In the genomic region with DNA sequence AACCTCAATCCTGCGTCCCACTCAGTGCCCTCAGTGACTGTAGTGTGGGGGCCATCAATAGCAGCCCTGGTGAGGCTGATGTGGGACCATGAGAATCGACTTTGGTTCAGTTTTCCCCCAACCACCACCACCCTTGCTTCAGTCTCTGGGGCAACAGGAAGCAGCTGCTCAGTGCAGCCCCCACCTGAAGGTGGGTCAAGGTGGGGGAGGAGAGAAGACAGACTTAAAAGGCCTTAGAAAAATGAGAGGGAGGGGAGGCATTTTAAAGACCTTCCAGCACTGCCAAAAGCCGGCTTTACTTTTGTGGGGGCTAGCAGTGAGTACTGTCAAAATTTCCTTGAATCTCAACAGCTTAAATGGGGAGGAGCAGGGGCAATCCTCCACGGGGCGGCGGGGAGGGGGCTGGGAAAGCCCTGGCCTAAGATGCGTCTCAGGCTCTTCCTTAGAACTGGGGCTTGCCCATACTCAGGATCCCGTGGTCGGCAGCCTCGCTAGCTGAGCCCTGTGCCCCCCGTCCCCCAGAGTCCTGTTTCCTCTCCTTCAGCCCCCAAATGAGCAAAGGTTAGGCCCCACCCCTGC, we compare ENCODE assay signal across 8 cellular contexts. TPM values are rescaled to one million over a fixed set of nuclear protein-coding genes. Genes with fewer than 3 reads are reported as not detected.
DNase-seq lines count a peak whose midpoint lies in the region; ATAC-seq and TF ChIP-seq lines count a peak whose summit lies in the region.

No MANE protein-coding gene starts in this region.

- peak overlapping the region; percentile 98 for H3K4me2 ChIP-seq in HCT116 (ENCODE audit: low read length)

- TSS peak; percentile 8 for BruUV-seq in HCT116 (replicated peaks; lab: Mats Ljungman, UMichigan)

- H4K20me1 ChIP-seq in HCT116 (ENCODE audit: insufficient read depth) = no peaks in the 10 kb centered on the region

- no peaks in the 10 kb centered on the region for H3K9me3 ChIP-seq in HCT116 (ENCODE audit: control insufficient read depth in 1 of 2, insufficient read depth in 1 of 2, low read depth in 1 of 2, low read length in 2 of 2)
- H3K9me3 ChIP-seq in esophagus squamous epithelium = no peaks in the 10 kb centered on the region

- WGBS in esophagus squamous epithelium, 2 donors = 0% methylated on average over 6 to 7 of the region's 11 CpGs

- H3K9me3 Mint-ChIP-seq in T-helper 2 cell treated with Interferon-gamma antibody and Interleukin-4, amounts not matched to agents 5 μg/mL and 100 μg/mL, for 36 hours = no peaks in the 10 kb centered on the region
- H3K9me3 Mint-ChIP-seq in progenitor cell of endocrine pancreas (ENCODE audit: low read depth) = no peaks in the 10 kb centered on the region

- no peak overlapping the region for H2AFZ ChIP-seq in HCT116 (ENCODE audit: low read depth, low read length, poor library complexity, severe bottlenecking)

- CTCF ChIA-PET in HCT116 (lab: Charles Lee) = interaction anchor here (0.9 to 3.6 kb wide), 13 partner anchors 8 to 511 kb away, joined by 3 to 34 read pairs (median 6); a partner anchor contains a TSS

- peaks cover 40 to 72% of the 10 kb centered on the region in 2 experiments for H3K4me1 ChIP-seq in HCT116 (ENCODE audit: control insufficient read depth in 1 of 2, insufficient read depth in 2 of 2, low read length in 2 of 2)
- H3K4me1 ChIP-seq in esophagus squamous epithelium = peaks cover 44 to 87% (median 48%) of the 10 kb centered on the region in 3 donors

- H3K4me1 Mint-ChIP-seq in T-helper 2 cell treated with Interferon-gamma antibody and Interleukin-4, amounts not matched to agents 5 μg/mL and 100 μg/mL, for 36 hours (ENCODE audit: low read depth) = peaks cover 46% of the 10 kb centered on the region
- H3K4me1 Mint-ChIP-seq in progenitor cell of endocrine pancreas (ENCODE audit: low read depth) = peaks cover 51% of the 10 kb centered on the region

- peaks cover 21 to 24% of the 10 kb centered on the region in 2 experiments for H3K36me3 ChIP-seq in HCT116 (ENCODE audit: control insufficient read depth in 1 of 2, insufficient read depth in 2 of 2, low read length in 2 of 2)
- H3K36me3 ChIP-seq in esophagus squamous epithelium = peaks cover 24 to 33% (median 33%) of the 10 kb centered on the region in 3 donors

- DNase-seq in HCT116 (ENCODE audit: low read depth, low spot score) = no peak
- DNase-seq in T-helper 2 cell treated with Interferon-gamma antibody and Interleukin-4, amounts not matched to agents 5 μg/mL and 100 μg/mL, for 36 hours (ENCODE audit: low spot score) = no peak
- DNase-seq in esophagus squamous epithelium (lab: John Stamatoyannopoulos, UW) = no peak
- DNase-seq in progenitor cell of endocrine pancreas (ENCODE audit: low spot score, unreplicated experiment) = no peak
- DNase-seq in UCSD-AML1 (lab: John Stamatoyannopoulos, UW; ENCODE audit: unreplicated experiment) = no peak
- DNase-seq in activated CD4-positive, alpha-beta T cell treated with anti-CD3 and anti-CD28 coated beads for 48 hours = no peak

- intact Hi-C loops in HCT116 (cut with micrococcal nuclease) (loop anchor here (2.0 kb wide), 4 partner anchors 53 to 517 kb away; a partner anchor contains a TSS), esophagus squamous epithelium (cut with DNase I) (loop anchor here (5.0 kb wide), 1 partner anchor 52 kb away; a partner anchor contains a TSS)

- H3K4me3 ChIP-seq in HCT116 (replicated peaks in 1 of 2; ENCODE audit: low read depth in 1 of 2, low read length in 2 of 2) (peak overlapping the region; percentile 80 to 93), esophagus squamous epithelium (peak overlapping the region; percentile 59 to 95 (median 89))

- H3K27ac Mint-ChIP-seq in T-helper 2 cell treated with Interferon-gamma antibody and Interleukin-4, amounts not matched to agents 5 μg/mL and 100 μg/mL, for 36 hours = peak overlapping the region; percentile 96
- peak overlapping the region; percentile 99 for H3K27ac Mint-ChIP-seq in progenitor cell of endocrine pancreas

- RAD21 ChIA-PET in HCT116 (lab: Charles Lee; ENCODE audit: low non-redundant PET in 1 of 2, low total read pairs in 2 of 2, uncharacterized antibody in 2 of 2, unreplicated experiment in 2 of 2) = no interaction called here

- peak overlapping the region; percentile 79 for H3K9ac ChIP-seq in HCT116 (ENCODE audit: low read length)

- TF ChIP-seq POLR2A in HCT116 (IDR thresholded peaks at IDR 0.05; ENCODE audit: borderline replicate concordance, extremely low read depth, insufficient read depth, insufficient read length) (no peak), esophagus squamous epithelium (IDR thresholded peaks at IDR 0.05) (no peak)

- H3K27me3 Mint-ChIP-seq in T-helper 2 cell treated with Interferon-gamma antibody and Interleukin-4, amounts not matched to agents 5 μg/mL and 100 μg/mL, for 36 hours (ENCODE audit: low read depth) = no peaks in the 10 kb centered on the region
- no peaks in the 10 kb centered on the region for H3K27me3 Mint-ChIP-seq in progenitor cell of endocrine pancreas

- peak overlapping the region; percentile 92 for H3K4me3 Mint-ChIP-seq in T-helper 2 cell treated with Interferon-gamma antibody and Interleukin-4, amounts not matched to agents 5 μg/mL and 100 μg/mL, for 36 hours
- peak overlapping the region; percentile 84 for H3K4me3 Mint-ChIP-seq in progenitor cell of endocrine pancreas (ENCODE audit: low read depth)

- H3K79me2 ChIP-seq in HCT116 (ENCODE audit: insufficient read depth, low read length) = peaks cover 54% of the 10 kb centered on the region

- TF ChIP-seq CTCF in HCT116 (IDR thresholded peaks at IDR 0.05 in 2 of 3, conservative IDR thresholded peaks at IDR 0.05 in 1 of 3; ENCODE audit: borderline replicate concordance in 1 of 3, insufficient read depth in 1 of 3, low read depth in 2 of 3, low read length in 2 of 3) (no peak), esophagus squamous epithelium (IDR thresholded peaks at IDR 0.05) (no peak), progenitor cell of endocrine pancreas (IDR thresholded peaks at IDR 0.05; ENCODE audit: unreplicated experiment) (no peak)

- H3K36me3 Mint-ChIP-seq in T-helper 2 cell treated with Interferon-gamma antibody and Interleukin-4, amounts not matched to agents 5 μg/mL and 100 μg/mL, for 36 hours (ENCODE audit: low read depth) = peaks cover 32% of the 10 kb centered on the region
- H3K36me3 Mint-ChIP-seq in progenitor cell of endocrine pancreas (ENCODE audit: insufficient read depth) = peaks cover 18% of the 10 kb centered on the region

- POLR2A ChIA-PET in HCT116 (lab: Charles Lee) = interaction anchor here (0.7 to 2.3 kb wide), 6 partner anchors 10 to 121 kb away, joined by 3 to 23 read pairs (median 6); a partner anchor contains a TSS

- ATAC-seq in HCT116 (no peak), HG03135 (IDR thresholded peaks at IDR 0.05; ENCODE audit: unreplicated experiment) (no peak), GM18870 (IDR thresholded peaks at IDR 0.05; ENCODE audit: unreplicated experiment) (no peak)

- H3K27me3 ChIP-seq in HCT116 (ENCODE audit: insufficient read depth, low read length) (no peaks in the 10 kb centered on the region), esophagus squamous epithelium (no peaks in the 10 kb centered on the region)

- no peak for TF ChIP-seq RAD21 in HCT116 (IDR thresholded peaks at IDR 0.05; ENCODE audit: low read depth)

- H3K27ac ChIP-seq in HCT116 (ENCODE audit: low read depth, low read length) = peak overlapping the region; percentile 88
- peak overlapping the region; percentile 97 to 99 (median 98) for H3K27ac ChIP-seq in esophagus squamous epithelium

- H3K9me2 ChIP-seq in HCT116 (ENCODE audit: insufficient read depth) = no peaks in the 10 kb centered on the region

TF ChIP-seq in HCT116, 20 proteins besides CTCF, POLR2A, EP300 and RAD21:
- TF ChIP-seq ELF1 (IDR thresholded peaks at IDR 0.05; ENCODE audit: borderline replicate concordance, low read depth) (no peak), SIN3A (IDR thresholded peaks at IDR 0.05; ENCODE audit: low read depth) (no peak), TCF7L2 (IDR thresholded peaks at IDR 0.05; ENCODE audit: borderline replicate concordance, extremely low read depth, insufficient read depth, insufficient read length) (no peak)
TF ChIP-seq in HCT116: peak in this region for 0.

RNA-seq across cellular contexts. Expression of a gene that starts 5.5 kb away (rescaled TPM):
- 106 TPM for total RNA-seq in HCT116 (2021; ENCODE audit: unreplicated experiment)
- polyA plus RNA-seq in HCT116 (2012) = 56.1 and 56.8 TPM in 2 replicates
- total RNA-seq in esophagus squamous epithelium = 10 to 100 TPM; 36.7 to 65.3 (median 59.8) TPM
- total RNA-seq in progenitor cell of endocrine pancreas = 128 and 131 TPM in 2 replicates

RNA-seq across cellular contexts. Expression of a gene that starts 10.2 kb away (rescaled TPM):
- total RNA-seq in HCT116 (2021; ENCODE audit: unreplicated experiment) = 1,051 TPM
- polyA plus RNA-seq in HCT116 (2012) = 997 and 1,023 TPM in 2 replicates
- 100 to 1,000 TPM; 337 to 726 (median 526) TPM for total RNA-seq in esophagus squamous epithelium
- total RNA-seq in progenitor cell of endocrine pancreas = 528 and 541 TPM in 2 replicates

RNA-seq across cellular contexts. Expression of a gene that starts 52.5 kb away (rescaled TPM):
- total RNA-seq in HCT116 (2021; ENCODE audit: unreplicated experiment) (404 TPM), esophagus squamous epithelium (100 to 1,000 TPM in 2 of 4 donors, 10 to 100 TPM in 2; 61.9 to 157 (median 100) TPM), progenitor cell of endocrine pancreas (231 and 234 TPM in 2 replicates)
- polyA plus RNA-seq in HCT116 (2012) = 129 and 177 TPM in 2 replicates
